Comparison of ENCODE assay signal across 1 cellular context in genomic region chr2:120684691-120685402, GRCh38.
TF ChIP-seq lines count a peak whose summit lies in the region.

No MANE protein-coding gene starts in this region.

TF ChIP-seq in WTC11, 78 proteins besides CTCF, POLR2A, EP300 and RAD21:
- TF ChIP-seq GTF2I (CRISPR knock-in tag; conservative IDR thresholded peaks at IDR 0.05): no peak
- no peak for TF ChIP-seq ZBTB21 (CRISPR knock-in tag; IDR thresholded peaks at IDR 0.05; ENCODE audit: borderline replicate concordance)
- TF ChIP-seq ZMAT4 (CRISPR knock-in tag; IDR thresholded peaks at IDR 0.05): no peak
- no peak for TF ChIP-seq SOX15 (CRISPR knock-in tag; IDR thresholded peaks at IDR 0.05)
- TF ChIP-seq ZNF532 (CRISPR knock-in tag; IDR thresholded peaks at IDR 0.05; ENCODE audit: borderline replicate concordance): no peak
- TF ChIP-seq SMAD3 (CRISPR knock-in tag; IDR thresholded peaks at IDR 0.05; ENCODE audit: borderline replicate concordance): no peak
- TF ChIP-seq SMAD4 (CRISPR knock-in tag; IDR thresholded peaks at IDR 0.05): no peak
- no peak for TF ChIP-seq MXD4 (CRISPR knock-in tag; IDR thresholded peaks at IDR 0.05; ENCODE audit: borderline replicate concordance)
- no peak for TF ChIP-seq TEAD4 (CRISPR knock-in tag; IDR thresholded peaks at IDR 0.05)
- no peak for TF ChIP-seq ESRRA (CRISPR knock-in tag; IDR thresholded peaks at IDR 0.05; ENCODE audit: borderline replicate concordance)
- no peak for TF ChIP-seq ZNF423 (CRISPR knock-in tag; IDR thresholded peaks at IDR 0.05)
- no peak for TF ChIP-seq JUN (CRISPR knock-in tag; IDR thresholded peaks at IDR 0.05)
- TF ChIP-seq IRF2 (CRISPR knock-in tag; IDR thresholded peaks at IDR 0.05; ENCODE audit: borderline replicate concordance, low read depth): no peak
- no peak for TF ChIP-seq ZNF121 (CRISPR knock-in tag; IDR thresholded peaks at IDR 0.05)
TF ChIP-seq in WTC11: peak in this region for 0.
